9 cellular contexts compared by ENCODE assay signal in genomic region chr22:50184541-50185383, GRCh38. TPM values are rescaled to one million over a fixed set of nuclear protein-coding genes. Genes with fewer than 3 reads are reported as not detected.
DNase-seq lines count a peak whose midpoint lies in the region; ATAC-seq, FAIRE-seq and TF ChIP-seq lines count a peak whose summit lies in the region.
"Had no signal": no experiment of that assay in that cellular context is flagged by ENCODE, and none has a peak within 500 bp of the region (broad histone marks: within the 10 kb centered on the region; RNA-seq: fewer than 3 reads in every experiment).

No MANE protein-coding gene starts in this region.

- WGBS in prostate gland: 60% methylated on average over 30 of the region's 81 CpGs

- H3K27ac ChIP-seq in DOHH2 (ENCODE audit: low read depth, low read length) (peak overlapping the region; percentile 64), RWPE1 (peak overlapping the region; percentile 97), fibroblast of lung (ENCODE audit: insufficient read depth, low read length) (no peak overlapping the region), prostate gland (peak overlapping the region; percentile 32 to 60)

- CTCF ChIA-PET in RWPE1 (lab: Yijun Ruan, JAX): interaction anchor here (0.7 kb wide), 1 partner anchor 27 kb away, joined by 3 read pairs; no protein-coding TSS in a partner anchor

- DNase-seq in RWPE1 (ENCODE audit: low spot score): no peak
- DNase-seq in fibroblast of lung (ENCODE audit: low read depth in 2 of 2): no peak
- DNase-seq in prostate gland (ENCODE audit: low spot score): no peak
- DNase-seq in GM13977 (ENCODE audit: low spot score): no peak
- no peak for DNase-seq in GM19239 (ENCODE audit: insufficient read length, low spot score)

- POLR2A ChIA-PET in RWPE1 (lab: Yijun Ruan, JAX; ENCODE audit: low non-redundant PET): no interaction called here

- TF ChIP-seq CTCF in DOHH2 (IDR thresholded peaks at IDR 0.05; ENCODE audit: low read depth, low read length, poor library complexity, severe bottlenecking) (no peak), RWPE1 (conservative IDR thresholded peaks at IDR 0.05; ENCODE audit: low read depth) (no peak), fibroblast of lung (conservative IDR thresholded peaks at IDR 0.05 in 1 of 2, IDR thresholded peaks at IDR 0.05 in 1 of 2; ENCODE audit: low read depth in 1 of 2, low read length in 2 of 2) (no peak), prostate gland (IDR thresholded peaks at IDR 0.05) (no peak), GM13977 (IDR thresholded peaks at IDR 0.05; ENCODE audit: extremely low read depth, insufficient read depth, missing control alignments) (no peak)

- H3K79me2 ChIP-seq in DOHH2 (ENCODE audit: control insufficient read depth, low read length) (peaks cover 37% of the 10 kb centered on the region), fibroblast of lung (ENCODE audit: control insufficient read depth, insufficient read depth, low read length) (peaks cover 18% of the 10 kb centered on the region)

- H3K4me2 ChIP-seq in DOHH2 (ENCODE audit: low read length) (peak overlapping the region; percentile 97), fibroblast of lung (ENCODE audit: extremely low read depth, insufficient read depth, low read length) (peak overlapping the region; percentile 87)

- H3K9me2 ChIP-seq in DOHH2 (replicated peaks; ENCODE audit: control insufficient read depth, low read length): no peaks in the 10 kb centered on the region

- H3K4me1 ChIP-seq in DOHH2 (ENCODE audit: control insufficient read depth, low read length) (peaks cover 48% of the 10 kb centered on the region), fibroblast of lung (ENCODE audit: control insufficient read depth, extremely low read depth, insufficient read depth, low read length) (peaks cover 9% of the 10 kb centered on the region), prostate gland (replicated peaks) (peaks cover 14% of the 10 kb centered on the region)

- FAIRE-seq in GM19239 (lab: Jason Lieb, UNC): no peak
- FAIRE-seq: H54 had no signal

- ATAC-seq in HG03175 (IDR thresholded peaks at IDR 0.05; ENCODE audit: unreplicated experiment) (no peak), HG02571 (IDR thresholded peaks at IDR 0.05; ENCODE audit: unreplicated experiment) (no peak)

- H3K4me3 ChIP-seq in DOHH2 (ENCODE audit: low read length): peak overlapping the region; percentile 97
- peak overlapping the region; percentile 41 to 58 (median 48) for H3K4me3 ChIP-seq in fibroblast of lung (replicated peaks in 1 of 4; ENCODE audit: control extremely low read depth in 1 of 4, insufficient read depth in 1 of 4, low read depth in 3 of 4, low read length in 4 of 4)
- H3K4me3 ChIP-seq in prostate gland: peak overlapping the region; percentile 58 to 64

- intact Hi-C loops in prostate gland (cut with DNase I): no loop called here

- H3K9me3 ChIP-seq in DOHH2 (ENCODE audit: control insufficient read depth, insufficient read depth, low read length) (no peaks in the 10 kb centered on the region), fibroblast of lung (ENCODE audit: control insufficient read depth, insufficient read depth, low read depth, low read length) (no peaks in the 10 kb centered on the region), prostate gland (no peaks in the 10 kb centered on the region)

- peak overlapping the region; percentile 53 for H3K9ac ChIP-seq in fibroblast of lung (ENCODE audit: insufficient read depth, low read length)

- no peaks in the 10 kb centered on the region for H3K27me3 ChIP-seq in DOHH2 (ENCODE audit: control insufficient read depth, low read length)
- H3K27me3 ChIP-seq in fibroblast of lung (ENCODE audit: control insufficient read depth, insufficient read depth, low read length): no peaks in the 10 kb centered on the region
- H3K27me3 ChIP-seq in prostate gland (replicated peaks; ENCODE audit: insufficient read depth): no peaks in the 10 kb centered on the region

- no peaks in the 10 kb centered on the region for H4K20me1 ChIP-seq in DOHH2 (ENCODE audit: control insufficient read depth, insufficient read depth, low read depth, low read length)
- H4K20me1 ChIP-seq in fibroblast of lung (ENCODE audit: control insufficient read depth, extremely low read depth, insufficient read depth, low read length): no peaks in the 10 kb centered on the region

- H3F3A ChIP-seq in DOHH2 (ENCODE audit: control insufficient read depth, insufficient read depth): peaks cover 26% of the 10 kb centered on the region

- no peak for TF ChIP-seq POLR2A in prostate gland (IDR thresholded peaks at IDR 0.05)

- peak overlapping the region; percentile 96 for H2AFZ ChIP-seq in fibroblast of lung (ENCODE audit: low read length)

- in situ Hi-C loops in GM13977 (cut with MboI; ENCODE audit: low pct_unique_long_range_greater_than_20kb, low sequenced_read_pairs, unreplicated experiment): no loop called here

- peaks cover 32% of the 10 kb centered on the region for H3K36me3 ChIP-seq in DOHH2 (ENCODE audit: control insufficient read depth, low read length)
- H3K36me3 ChIP-seq in fibroblast of lung (ENCODE audit: control insufficient read depth, insufficient read depth, low read length): peaks cover 5% of the 10 kb centered on the region
- no peaks in the 10 kb centered on the region for H3K36me3 ChIP-seq in prostate gland

RNA-seq across cellular contexts. Expression of gene TRABD, which starts 1.0 kb away (rescaled TPM):
- total RNA-seq in fibroblast of lung (15.2 and 17.2 TPM in 2 replicates), prostate gland (10 to 100 TPM; 39.1 to 43.1 TPM)
- polyA plus RNA-seq in fibroblast of lung: 11.8 and 17.6 TPM in 2 replicates
- 15.6 and 27.9 TPM in 2 replicates for polyA plus RNA-seq in fibroblast of lung (2012)
- polyA minus RNA-seq in fibroblast of lung (ENCODE audit: low replicate concordance): 25.2 and 28.0 TPM in 2 replicates

RNA-seq across cellular contexts. Expression of gene PANX2, which starts 14.2 kb away (rescaled TPM):
- total RNA-seq in fibroblast of lung: under 0.01 and 0.17 TPM in 2 replicates
- polyA plus RNA-seq in fibroblast of lung: 0.44 and 0.45 TPM in 2 replicates
- 0.75 and 0.96 TPM in 2 replicates for polyA plus RNA-seq in fibroblast of lung (2012)
- polyA minus RNA-seq in fibroblast of lung (ENCODE audit: low replicate concordance): 0.16 TPM in 1 of 2 replicates, not detected in the other
- total RNA-seq in prostate gland: 1 to 10 TPM; 7.5 to 9.5 TPM

RNA-seq across cellular contexts. Expression of gene SELENOO, which starts 16.0 kb away (rescaled TPM):
- total RNA-seq in fibroblast of lung: 16.9 and 20.1 TPM in 2 replicates
- polyA plus RNA-seq in fibroblast of lung: 8.3 and 10.2 TPM in 2 replicates
- polyA plus RNA-seq in fibroblast of lung (2012): 12.8 and 16.6 TPM in 2 replicates
- polyA minus RNA-seq in fibroblast of lung (ENCODE audit: low replicate concordance): 6.7 and 12.0 TPM in 2 replicates
- 10 to 100 TPM; 51.8 to 58.5 TPM for total RNA-seq in prostate gland
